ENCODE assay signal across 1 cellular context in genomic region chr16:4414187-4414909, GRCh38.
TF ChIP-seq lines count a peak whose summit lies in the region.

No MANE protein-coding gene starts in this region.

TF ChIP-seq in GM12878, 131 proteins besides CTCF, POLR2A, EP300 and RAD21 (continued from another document and continues in another):
- peak; percentile 58; the same call in 1 of the 2 replicates for TF ChIP-seq ZBED1 (IDR thresholded peaks at IDR 0.05; ENCODE audit: borderline replicate concordance)
- 0 out of 2 replicates have a peak, but pooled peaks have one; percentile 71 for TF ChIP-seq PAX5 (IDR thresholded peaks at IDR 0.05; ENCODE audit: borderline replicate concordance, low read depth, low read length)
- no peak for TF ChIP-seq HDAC6 (IDR thresholded peaks at IDR 0.05; ENCODE audit: unreplicated experiment)
- TF ChIP-seq, protein P1, sequence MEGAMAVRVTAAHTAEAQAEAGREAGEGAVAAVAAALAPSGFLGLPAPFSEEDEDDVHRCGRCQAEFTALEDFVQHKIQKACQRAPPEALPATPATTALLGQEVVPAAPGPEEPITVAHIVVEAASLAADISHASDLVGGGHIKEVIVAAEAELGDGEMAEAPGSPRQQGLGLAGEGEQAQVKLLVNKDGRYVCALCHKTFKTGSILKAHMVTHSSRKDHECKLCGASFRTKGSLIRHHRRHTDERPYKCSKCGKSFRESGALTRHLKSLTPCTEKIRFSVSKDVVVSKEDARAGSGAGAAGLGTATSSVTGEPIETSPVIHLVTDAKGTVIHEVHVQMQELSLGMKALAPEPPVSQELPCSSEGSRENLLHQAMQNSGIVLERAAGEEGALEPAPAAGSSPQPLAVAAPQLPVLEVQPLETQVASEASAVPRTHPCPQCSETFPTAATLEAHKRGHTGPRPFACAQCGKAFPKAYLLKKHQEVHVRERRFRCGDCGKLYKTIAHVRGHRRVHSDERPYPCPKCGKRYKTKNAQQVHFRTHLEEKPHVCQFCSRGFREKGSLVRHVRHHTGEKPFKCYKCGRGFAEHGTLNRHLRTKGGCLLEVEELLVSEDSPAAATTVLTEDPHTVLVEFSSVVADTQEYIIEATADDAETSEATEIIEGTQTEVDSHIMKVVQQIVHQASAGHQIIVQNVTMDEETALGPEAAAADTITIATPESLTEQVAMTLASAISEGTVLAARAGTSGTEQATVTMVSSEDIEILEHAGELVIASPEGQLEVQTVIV (IDR thresholded peaks at IDR 0.05; ENCODE audit: borderline replicate concordance, partially characterized antibody) = no peak
- TF ChIP-seq TBL1XR1 (IDR thresholded peaks at IDR 0.05; ENCODE audit: low read depth, low read length) = no peak; the same call in 1 of the 2 replicates
- TF ChIP-seq POLR2AphosphoS5 (IDR thresholded peaks at IDR 0.05; ENCODE audit: low read length) = peak; percentile 12; the same call in 1 of the 2 replicates
- no peak for TF ChIP-seq STAT3 (IDR thresholded peaks at IDR 0.05; ENCODE audit: low read depth, low read length)
- TF ChIP-seq PML (IDR thresholded peaks at IDR 0.05; ENCODE audit: low read length) = peak; percentile 61; the same call in 1 of the 2 replicates
- TF ChIP-seq MTA3 (IDR thresholded peaks at IDR 0.05; ENCODE audit: borderline replicate concordance, low read length) = peak; percentile 85; the same call in 1 of the 2 replicates
- TF ChIP-seq TCF12 (IDR thresholded peaks at IDR 0.05; ENCODE audit: low read depth, low read length) = no peak
- peak; percentile 95 for TF ChIP-seq RUNX3 (IDR thresholded peaks at IDR 0.05; ENCODE audit: low read length)
- no peak for TF ChIP-seq YY1 (IDR thresholded peaks at IDR 0.05; ENCODE audit: low read depth, low read length)
- no peak for TF ChIP-seq SMC3 (IDR thresholded peaks at IDR 0.05; ENCODE audit: borderline replicate concordance, low read length)
- TF ChIP-seq, protein P2, sequence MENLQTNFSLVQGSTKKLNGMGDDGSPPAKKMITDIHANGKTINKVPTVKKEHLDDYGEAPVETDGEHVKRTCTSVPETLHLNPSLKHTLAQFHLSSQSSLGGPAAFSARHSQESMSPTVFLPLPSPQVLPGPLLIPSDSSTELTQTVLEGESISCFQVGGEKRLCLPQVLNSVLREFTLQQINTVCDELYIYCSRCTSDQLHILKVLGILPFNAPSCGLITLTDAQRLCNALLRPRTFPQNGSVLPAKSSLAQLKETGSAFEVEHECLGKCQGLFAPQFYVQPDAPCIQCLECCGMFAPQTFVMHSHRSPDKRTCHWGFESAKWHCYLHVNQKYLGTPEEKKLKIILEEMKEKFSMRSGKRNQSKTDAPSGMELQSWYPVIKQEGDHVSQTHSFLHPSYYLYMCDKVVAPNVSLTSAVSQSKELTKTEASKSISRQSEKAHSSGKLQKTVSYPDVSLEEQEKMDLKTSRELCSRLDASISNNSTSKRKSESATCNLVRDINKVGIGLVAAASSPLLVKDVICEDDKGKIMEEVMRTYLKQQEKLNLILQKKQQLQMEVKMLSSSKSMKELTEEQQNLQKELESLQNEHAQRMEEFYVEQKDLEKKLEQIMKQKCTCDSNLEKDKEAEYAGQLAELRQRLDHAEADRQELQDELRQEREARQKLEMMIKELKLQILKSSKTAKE (IDR thresholded peaks at IDR 0.05; ENCODE audit: low read depth, poor library complexity, severe bottlenecking) = peak; percentile 81
- peak; percentile 28; the same call in 1 of the 2 replicates for TF ChIP-seq ATF2 (IDR thresholded peaks at IDR 0.05; ENCODE audit: low read length)
- TF ChIP-seq ASH2L (IDR thresholded peaks at IDR 0.05; ENCODE audit: borderline replicate concordance, low read depth) = no peak
- TF ChIP-seq SREBF2 (IDR thresholded peaks at IDR 0.05; ENCODE audit: low read length) = no peak
- 0 out of 2 replicates have a peak, but pooled peaks have one; percentile 25 for TF ChIP-seq GATAD2B (conservative IDR thresholded peaks at IDR 0.05; ENCODE audit: low read depth)
- TF ChIP-seq, protein P3, sequence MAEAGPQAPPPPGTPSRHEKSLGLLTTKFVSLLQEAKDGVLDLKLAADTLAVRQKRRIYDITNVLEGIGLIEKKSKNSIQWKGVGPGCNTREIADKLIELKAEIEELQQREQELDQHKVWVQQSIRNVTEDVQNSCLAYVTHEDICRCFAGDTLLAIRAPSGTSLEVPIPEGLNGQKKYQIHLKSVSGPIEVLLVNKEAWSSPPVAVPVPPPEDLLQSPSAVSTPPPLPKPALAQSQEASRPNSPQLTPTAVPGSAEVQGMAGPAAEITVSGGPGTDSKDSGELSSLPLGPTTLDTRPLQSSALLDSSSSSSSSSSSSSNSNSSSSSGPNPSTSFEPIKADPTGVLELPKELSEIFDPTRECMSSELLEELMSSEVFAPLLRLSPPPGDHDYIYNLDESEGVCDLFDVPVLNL (IDR thresholded peaks at IDR 0.05; ENCODE audit: low read depth, low read length) = no peak
- TF ChIP-seq, protein P4, sequence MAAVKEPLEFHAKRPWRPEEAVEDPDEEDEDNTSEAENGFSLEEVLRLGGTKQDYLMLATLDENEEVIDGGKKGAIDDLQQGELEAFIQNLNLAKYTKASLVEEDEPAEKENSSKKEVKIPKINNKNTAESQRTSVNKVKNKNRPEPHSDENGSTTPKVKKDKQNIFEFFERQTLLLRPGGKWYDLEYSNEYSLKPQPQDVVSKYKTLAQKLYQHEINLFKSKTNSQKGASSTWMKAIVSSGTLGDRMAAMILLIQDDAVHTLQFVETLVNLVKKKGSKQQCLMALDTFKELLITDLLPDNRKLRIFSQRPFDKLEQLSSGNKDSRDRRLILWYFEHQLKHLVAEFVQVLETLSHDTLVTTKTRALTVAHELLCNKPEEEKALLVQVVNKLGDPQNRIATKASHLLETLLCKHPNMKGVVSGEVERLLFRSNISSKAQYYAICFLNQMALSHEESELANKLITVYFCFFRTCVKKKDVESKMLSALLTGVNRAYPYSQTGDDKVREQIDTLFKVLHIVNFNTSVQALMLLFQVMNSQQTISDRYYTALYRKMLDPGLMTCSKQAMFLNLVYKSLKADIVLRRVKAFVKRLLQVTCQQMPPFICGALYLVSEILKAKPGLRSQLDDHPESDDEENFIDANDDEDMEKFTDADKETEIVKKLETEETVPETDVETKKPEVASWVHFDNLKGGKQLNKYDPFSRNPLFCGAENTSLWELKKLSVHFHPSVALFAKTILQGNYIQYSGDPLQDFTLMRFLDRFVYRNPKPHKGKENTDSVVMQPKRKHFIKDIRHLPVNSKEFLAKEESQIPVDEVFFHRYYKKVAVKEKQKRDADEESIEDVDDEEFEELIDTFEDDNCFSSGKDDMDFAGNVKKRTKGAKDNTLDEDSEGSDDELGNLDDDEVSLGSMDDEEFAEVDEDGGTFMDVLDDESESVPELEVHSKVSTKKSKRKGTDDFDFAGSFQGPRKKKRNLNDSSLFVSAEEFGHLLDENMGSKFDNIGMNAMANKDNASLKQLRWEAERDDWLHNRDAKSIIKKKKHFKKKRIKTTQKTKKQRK (IDR thresholded peaks at IDR 0.05; ENCODE audit: low read depth, low read length) = no peak
- TF ChIP-seq ZNF207 (IDR thresholded peaks at IDR 0.05; ENCODE audit: borderline replicate concordance) = no peak
- TF ChIP-seq ATF7 (IDR thresholded peaks at IDR 0.05; ENCODE audit: low read depth) = peak; percentile 93
- TF ChIP-seq RELA (IDR thresholded peaks at IDR 0.05; ENCODE audit: borderline replicate concordance, partially characterized antibody) = peak; percentile 71
- peak; percentile 54; the same call in 1 of the 2 replicates for TF ChIP-seq JUND (IDR thresholded peaks at IDR 0.05; ENCODE audit: low read depth, low read length)
- TF ChIP-seq SMAD1 (IDR thresholded peaks at IDR 0.05; ENCODE audit: low read depth, partially characterized antibody) = peak; percentile 62
- no peak for TF ChIP-seq TCF7 (IDR thresholded peaks at IDR 0.05; ENCODE audit: borderline replicate concordance)
- TF ChIP-seq, protein P5, sequence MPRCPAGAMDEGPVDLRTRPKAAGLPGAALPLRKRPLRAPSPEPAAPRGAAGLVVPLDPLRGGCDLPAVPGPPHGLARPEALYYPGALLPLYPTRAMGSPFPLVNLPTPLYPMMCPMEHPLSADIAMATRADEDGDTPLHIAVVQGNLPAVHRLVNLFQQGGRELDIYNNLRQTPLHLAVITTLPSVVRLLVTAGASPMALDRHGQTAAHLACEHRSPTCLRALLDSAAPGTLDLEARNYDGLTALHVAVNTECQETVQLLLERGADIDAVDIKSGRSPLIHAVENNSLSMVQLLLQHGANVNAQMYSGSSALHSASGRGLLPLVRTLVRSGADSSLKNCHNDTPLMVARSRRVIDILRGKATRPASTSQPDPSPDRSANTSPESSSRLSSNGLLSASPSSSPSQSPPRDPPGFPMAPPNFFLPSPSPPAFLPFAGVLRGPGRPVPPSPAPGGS (IDR thresholded peaks at IDR 0.05; ENCODE audit: borderline replicate concordance, insufficient read depth, low read depth, low read length, poor library complexity, severe bottlenecking) = peak; percentile 52
- TF ChIP-seq FOXM1 (IDR thresholded peaks at IDR 0.05; ENCODE audit: low read depth, low read length) = no peak; the same call in none of the 2 replicates
- TF ChIP-seq, protein P6, sequence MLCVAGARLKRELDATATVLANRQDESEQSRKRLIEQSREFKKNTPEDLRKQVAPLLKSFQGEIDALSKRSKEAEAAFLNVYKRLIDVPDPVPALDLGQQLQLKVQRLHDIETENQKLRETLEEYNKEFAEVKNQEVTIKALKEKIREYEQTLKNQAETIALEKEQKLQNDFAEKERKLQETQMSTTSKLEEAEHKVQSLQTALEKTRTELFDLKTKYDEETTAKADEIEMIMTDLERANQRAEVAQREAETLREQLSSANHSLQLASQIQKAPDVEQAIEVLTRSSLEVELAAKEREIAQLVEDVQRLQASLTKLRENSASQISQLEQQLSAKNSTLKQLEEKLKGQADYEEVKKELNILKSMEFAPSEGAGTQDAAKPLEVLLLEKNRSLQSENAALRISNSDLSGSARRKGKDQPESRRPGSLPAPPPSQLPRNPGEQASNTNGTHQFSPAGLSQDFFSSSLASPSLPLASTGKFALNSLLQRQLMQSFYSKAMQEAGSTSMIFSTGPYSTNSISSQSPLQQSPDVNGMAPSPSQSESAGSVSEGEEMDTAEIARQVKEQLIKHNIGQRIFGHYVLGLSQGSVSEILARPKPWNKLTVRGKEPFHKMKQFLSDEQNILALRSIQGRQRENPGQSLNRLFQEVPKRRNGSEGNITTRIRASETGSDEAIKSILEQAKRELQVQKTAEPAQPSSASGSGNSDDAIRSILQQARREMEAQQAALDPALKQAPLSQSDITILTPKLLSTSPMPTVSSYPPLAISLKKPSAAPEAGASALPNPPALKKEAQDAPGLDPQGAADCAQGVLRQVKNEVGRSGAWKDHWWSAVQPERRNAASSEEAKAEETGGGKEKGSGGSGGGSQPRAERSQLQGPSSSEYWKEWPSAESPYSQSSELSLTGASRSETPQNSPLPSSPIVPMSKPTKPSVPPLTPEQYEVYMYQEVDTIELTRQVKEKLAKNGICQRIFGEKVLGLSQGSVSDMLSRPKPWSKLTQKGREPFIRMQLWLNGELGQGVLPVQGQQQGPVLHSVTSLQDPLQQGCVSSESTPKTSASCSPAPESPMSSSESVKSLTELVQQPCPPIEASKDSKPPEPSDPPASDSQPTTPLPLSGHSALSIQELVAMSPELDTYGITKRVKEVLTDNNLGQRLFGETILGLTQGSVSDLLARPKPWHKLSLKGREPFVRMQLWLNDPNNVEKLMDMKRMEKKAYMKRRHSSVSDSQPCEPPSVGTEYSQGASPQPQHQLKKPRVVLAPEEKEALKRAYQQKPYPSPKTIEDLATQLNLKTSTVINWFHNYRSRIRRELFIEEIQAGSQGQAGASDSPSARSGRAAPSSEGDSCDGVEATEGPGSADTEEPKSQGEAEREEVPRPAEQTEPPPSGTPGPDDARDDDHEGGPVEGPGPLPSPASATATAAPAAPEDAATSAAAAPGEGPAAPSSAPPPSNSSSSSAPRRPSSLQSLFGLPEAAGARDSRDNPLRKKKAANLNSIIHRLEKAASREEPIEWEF (IDR thresholded peaks at IDR 0.05; ENCODE audit: insufficient replicate concordance, low read depth, low read length) = no peak
- TF ChIP-seq KDM1A (IDR thresholded peaks at IDR 0.05; ENCODE audit: borderline replicate concordance) = no peak
- peak; percentile 92 for TF ChIP-seq KLF5 (IDR thresholded peaks at IDR 0.05; ENCODE audit: partially characterized antibody)
- no peak for TF ChIP-seq CHD4 (IDR thresholded peaks at IDR 0.05)
- peak; percentile 67; the same call in 1 of the 2 replicates for TF ChIP-seq PKNOX1 (IDR thresholded peaks at IDR 0.05)
- peak; percentile 83 for TF ChIP-seq ZNF384 (IDR thresholded peaks at IDR 0.05; ENCODE audit: borderline replicate concordance, low read depth, low read length)
- TF ChIP-seq, protein P7, sequence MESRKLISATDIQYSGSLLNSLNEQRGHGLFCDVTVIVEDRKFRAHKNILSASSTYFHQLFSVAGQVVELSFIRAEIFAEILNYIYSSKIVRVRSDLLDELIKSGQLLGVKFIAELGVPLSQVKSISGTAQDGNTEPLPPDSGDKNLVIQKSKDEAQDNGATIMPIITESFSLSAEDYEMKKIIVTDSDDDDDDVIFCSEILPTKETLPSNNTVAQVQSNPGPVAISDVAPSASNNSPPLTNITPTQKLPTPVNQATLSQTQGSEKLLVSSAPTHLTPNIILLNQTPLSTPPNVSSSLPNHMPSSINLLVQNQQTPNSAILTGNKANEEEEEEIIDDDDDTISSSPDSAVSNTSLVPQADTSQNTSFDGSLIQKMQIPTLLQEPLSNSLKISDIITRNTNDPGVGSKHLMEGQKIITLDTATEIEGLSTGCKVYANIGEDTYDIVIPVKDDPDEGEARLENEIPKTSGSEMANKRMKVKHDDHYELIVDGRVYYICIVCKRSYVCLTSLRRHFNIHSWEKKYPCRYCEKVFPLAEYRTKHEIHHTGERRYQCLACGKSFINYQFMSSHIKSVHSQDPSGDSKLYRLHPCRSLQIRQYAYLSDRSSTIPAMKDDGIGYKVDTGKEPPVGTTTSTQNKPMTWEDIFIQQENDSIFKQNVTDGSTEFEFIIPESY (IDR thresholded peaks at IDR 0.05) = no peak
- TF ChIP-seq STAT1 (conservative IDR thresholded peaks at IDR 0.05) = no peak
- TF ChIP-seq SMAD5 (IDR thresholded peaks at IDR 0.05; ENCODE audit: low read depth) = no peak
- TF ChIP-seq TARDBP (IDR thresholded peaks at IDR 0.05; ENCODE audit: borderline replicate concordance) = no peak
